In the genomic region with DNA sequence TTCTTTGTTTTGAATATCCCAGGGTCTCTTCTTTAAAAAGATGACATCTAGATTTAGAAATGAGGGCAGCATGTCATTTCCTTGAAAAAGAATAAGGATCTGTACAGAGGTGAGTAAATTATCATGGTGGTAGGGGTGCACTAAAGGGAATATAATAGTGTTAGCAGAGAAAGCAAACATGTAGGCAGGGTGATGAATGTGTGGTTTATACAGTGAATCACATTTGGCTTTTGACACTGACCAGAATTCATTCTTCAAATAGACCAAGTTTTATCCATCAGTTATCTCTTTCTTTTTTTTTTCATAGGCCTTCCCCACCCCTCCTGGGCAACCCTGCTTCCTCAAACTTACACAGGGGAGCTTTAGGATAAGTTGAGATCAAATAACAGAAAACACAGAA, we compare ENCODE assay signal across 20 cellular contexts.
DNase-seq lines count a peak whose midpoint lies in the region; ATAC-seq and TF ChIP-seq lines count a peak whose summit lies in the region.
"Had no signal": no experiment of that assay in that cellular context is flagged by ENCODE, and none has a peak within 500 bp of the region (broad histone marks: within the 10 kb centered on the region; RNA-seq: fewer than 3 reads in every experiment).

No MANE protein-coding gene starts in this region.

- H2AFZ ChIP-seq in neural cell (ENCODE audit: low read depth, low read length): no peak overlapping the region

- TF ChIP-seq EP300 in neural cell (conservative IDR thresholded peaks at IDR 0.05; ENCODE audit: poor library complexity, severe bottlenecking): no peak

- no peak overlapping the region for H3K4me3 Mint-ChIP-seq in activated naive CD4-positive, alpha-beta T cell treated with anti-CD3 and anti-CD28 coated beads, Interleukin-2, amount 10 ng/mL, durations not matched to agents 7 days and 5 days
- H3K4me3 Mint-ChIP-seq in activated CD4-positive, alpha-beta memory T cell treated with anti-CD3 and anti-CD28 coated beads, Interleukin-2, amount 10 ng/mL, durations not matched to agents 7 days and 5 days: no peak overlapping the region
- H3K4me3 Mint-ChIP-seq: CD8-positive, alpha-beta T cell had no signal

- DNase-seq in HT1080 (ENCODE audit: low read depth) (peak; percentile 49), amniotic epithelial cell (ENCODE audit: low read depth) (peak; percentile 83), choroid plexus epithelial cell (ENCODE audit: low read depth) (peak; percentile 66), DMS53 treated with DMSO at 0.1 percent for 48 hours (lab: John Stamatoyannopoulos, UW; ENCODE audit: unreplicated experiment) (no peak)
- no peak for DNase-seq in activated naive CD4-positive, alpha-beta T cell treated with anti-CD3 and anti-CD28 coated beads, Interleukin-2, amount 10 ng/mL, durations not matched to agents 7 days and 5 days
- DNase-seq in activated CD4-positive, alpha-beta memory T cell treated with anti-CD3 and anti-CD28 coated beads, Interleukin-2, amount 10 ng/mL, durations not matched to agents 7 days and 5 days: no peak
- DNase-seq: Caco-2; CD8-positive, alpha-beta T cell; DMS79; KBM-7; MG63; NCI-H1694; NCI-H2227 treated with DMSO at 0.1 percent for 48 hours; NCI-H526 treated with DMSO at 0.1 percent for 48 hours; SHP77 treated with DMSO at 0.1 percent for 48 hours had no signal

- no peaks in the 10 kb centered on the region for H3K36me3 Mint-ChIP-seq in activated naive CD4-positive, alpha-beta T cell treated with anti-CD3 and anti-CD28 coated beads, Interleukin-2, amount 10 ng/mL, durations not matched to agents 7 days and 5 days
- H3K36me3 Mint-ChIP-seq in activated CD4-positive, alpha-beta memory T cell treated with anti-CD3 and anti-CD28 coated beads, Interleukin-2, amount 10 ng/mL, durations not matched to agents 7 days and 5 days (ENCODE audit: low read depth): no peaks in the 10 kb centered on the region
- H3K36me3 Mint-ChIP-seq: CD8-positive, alpha-beta T cell had no signal

- peaks cover under 1% of the 10 kb centered on the region for H3K9me3 ChIP-seq in neural cell (ENCODE audit: low read length)

- H3K9me3 Mint-ChIP-seq in activated naive CD4-positive, alpha-beta T cell treated with anti-CD3 and anti-CD28 coated beads, Interleukin-2, amount 10 ng/mL, durations not matched to agents 7 days and 5 days: peaks cover 10% of the 10 kb centered on the region
- peaks cover 13% of the 10 kb centered on the region for H3K9me3 Mint-ChIP-seq in activated CD4-positive, alpha-beta memory T cell treated with anti-CD3 and anti-CD28 coated beads, Interleukin-2, amount 10 ng/mL, durations not matched to agents 7 days and 5 days

- H3K27me3 Mint-ChIP-seq in activated naive CD4-positive, alpha-beta T cell treated with anti-CD3 and anti-CD28 coated beads, Interleukin-2, amount 10 ng/mL, durations not matched to agents 7 days and 5 days: no peaks in the 10 kb centered on the region
- no peaks in the 10 kb centered on the region for H3K27me3 Mint-ChIP-seq in activated CD4-positive, alpha-beta memory T cell treated with anti-CD3 and anti-CD28 coated beads, Interleukin-2, amount 10 ng/mL, durations not matched to agents 7 days and 5 days

- H3K36me3 ChIP-seq in neural cell (ENCODE audit: insufficient read depth, low read length): no peaks in the 10 kb centered on the region
- H3K36me3 ChIP-seq: MG63 had no signal

- no peak for ATAC-seq in HG03457 (IDR thresholded peaks at IDR 0.05; ENCODE audit: unreplicated experiment)
- ATAC-seq: CD8-positive, alpha-beta T cell; Panc1 had no signal

- H3K9ac ChIP-seq in neural cell (ENCODE audit: low read length): no peak overlapping the region

- H3F3A ChIP-seq in neural cell (ENCODE audit: insufficient read depth, low read length, poor library complexity, severe bottlenecking): no peaks in the 10 kb centered on the region

- TF ChIP-seq RAD21 in neural cell (conservative IDR thresholded peaks at IDR 0.05): no peak

- peak overlapping the region; percentile 62 for H3K27ac ChIP-seq in neural cell (ENCODE audit: low read length)
- H3K27ac ChIP-seq: C4-2B, SK-N-MC had no signal

- no peaks in the 10 kb centered on the region for H3K27me3 ChIP-seq in neural cell (ENCODE audit: insufficient read depth, low read depth, low read length)
- H3K27me3 ChIP-seq: MG63 had no signal

- H4K20me1 ChIP-seq in neural cell (ENCODE audit: insufficient read depth): no peaks in the 10 kb centered on the region

- no peaks in the 10 kb centered on the region for H3K9me2 ChIP-seq in neural cell (ENCODE audit: insufficient read depth, low read length)

- H3K4me1 Mint-ChIP-seq in activated naive CD4-positive, alpha-beta T cell treated with anti-CD3 and anti-CD28 coated beads, Interleukin-2, amount 10 ng/mL, durations not matched to agents 7 days and 5 days: no peaks in the 10 kb centered on the region
- no peaks in the 10 kb centered on the region for H3K4me1 Mint-ChIP-seq in activated CD4-positive, alpha-beta memory T cell treated with anti-CD3 and anti-CD28 coated beads, Interleukin-2, amount 10 ng/mL, durations not matched to agents 7 days and 5 days

- H3K79me2 ChIP-seq in neural cell (replicated peaks; ENCODE audit: insufficient read depth, low read length): no peaks in the 10 kb centered on the region

- POLR2A ChIA-PET in activated CD4-positive, alpha-beta memory T cell treated with anti-CD3 and anti-CD28 coated beads, Interleukin-2, amount 10 ng/mL, durations not matched to agents 7 days and 5 days (lab: Charles Lee): no interaction called here

- H3K27ac Mint-ChIP-seq in activated naive CD4-positive, alpha-beta T cell treated with anti-CD3 and anti-CD28 coated beads, Interleukin-2, amount 10 ng/mL, durations not matched to agents 7 days and 5 days: no peak overlapping the region
- H3K27ac Mint-ChIP-seq in activated CD4-positive, alpha-beta memory T cell treated with anti-CD3 and anti-CD28 coated beads, Interleukin-2, amount 10 ng/mL, durations not matched to agents 7 days and 5 days: no peak overlapping the region
- H3K27ac Mint-ChIP-seq: CD8-positive, alpha-beta T cell had no signal

- no peak overlapping the region for H3K4me3 ChIP-seq in choroid plexus epithelial cell (ENCODE audit: low read depth, low read length)
- H3K4me3 ChIP-seq in neural cell (ENCODE audit: low read length): no peak overlapping the region
- H3K4me3 ChIP-seq: MG63, SK-N-MC had no signal

- no peak overlapping the region for H3K4me2 ChIP-seq in neural cell (ENCODE audit: low read length)

- TF ChIP-seq CTCF in choroid plexus epithelial cell (conservative IDR thresholded peaks at IDR 0.05; ENCODE audit: low read depth, low read length): no peak
- no peak for TF ChIP-seq CTCF in neural cell (IDR thresholded peaks at IDR 0.05; ENCODE audit: poor library complexity, severe bottlenecking)

- CTCF ChIA-PET in activated naive CD4-positive, alpha-beta T cell treated with anti-CD3 and anti-CD28 coated beads, Interleukin-2, amount 10 ng/mL, durations not matched to agents 7 days and 5 days (lab: Charles Lee): no interaction called here
- CTCF ChIA-PET in activated CD4-positive, alpha-beta memory T cell treated with anti-CD3 and anti-CD28 coated beads, Interleukin-2, amount 10 ng/mL, durations not matched to agents 7 days and 5 days (lab: Charles Lee): no interaction called here

TF ChIP-seq in neural cell, 6 proteins besides CTCF, POLR2A, EP300 and RAD21:
- TF ChIP-seq TAF1 (IDR thresholded peaks at IDR 0.05; ENCODE audit: low read depth) (no peak), MXI1 (conservative IDR thresholded peaks at IDR 0.05; ENCODE audit: poor library complexity, severe bottlenecking) (no peak), SMC3 (conservative IDR thresholded peaks at IDR 0.05; ENCODE audit: poor library complexity) (no peak), EZH2 (IDR thresholded peaks at IDR 0.05; ENCODE audit: borderline replicate concordance, insufficient read depth, low read length, poor library complexity, severe bottlenecking) (no peak), POLR2AphosphoS5 (IDR thresholded peaks at IDR 0.05) (no peak)
- TF ChIP-seq, protein P1, sequence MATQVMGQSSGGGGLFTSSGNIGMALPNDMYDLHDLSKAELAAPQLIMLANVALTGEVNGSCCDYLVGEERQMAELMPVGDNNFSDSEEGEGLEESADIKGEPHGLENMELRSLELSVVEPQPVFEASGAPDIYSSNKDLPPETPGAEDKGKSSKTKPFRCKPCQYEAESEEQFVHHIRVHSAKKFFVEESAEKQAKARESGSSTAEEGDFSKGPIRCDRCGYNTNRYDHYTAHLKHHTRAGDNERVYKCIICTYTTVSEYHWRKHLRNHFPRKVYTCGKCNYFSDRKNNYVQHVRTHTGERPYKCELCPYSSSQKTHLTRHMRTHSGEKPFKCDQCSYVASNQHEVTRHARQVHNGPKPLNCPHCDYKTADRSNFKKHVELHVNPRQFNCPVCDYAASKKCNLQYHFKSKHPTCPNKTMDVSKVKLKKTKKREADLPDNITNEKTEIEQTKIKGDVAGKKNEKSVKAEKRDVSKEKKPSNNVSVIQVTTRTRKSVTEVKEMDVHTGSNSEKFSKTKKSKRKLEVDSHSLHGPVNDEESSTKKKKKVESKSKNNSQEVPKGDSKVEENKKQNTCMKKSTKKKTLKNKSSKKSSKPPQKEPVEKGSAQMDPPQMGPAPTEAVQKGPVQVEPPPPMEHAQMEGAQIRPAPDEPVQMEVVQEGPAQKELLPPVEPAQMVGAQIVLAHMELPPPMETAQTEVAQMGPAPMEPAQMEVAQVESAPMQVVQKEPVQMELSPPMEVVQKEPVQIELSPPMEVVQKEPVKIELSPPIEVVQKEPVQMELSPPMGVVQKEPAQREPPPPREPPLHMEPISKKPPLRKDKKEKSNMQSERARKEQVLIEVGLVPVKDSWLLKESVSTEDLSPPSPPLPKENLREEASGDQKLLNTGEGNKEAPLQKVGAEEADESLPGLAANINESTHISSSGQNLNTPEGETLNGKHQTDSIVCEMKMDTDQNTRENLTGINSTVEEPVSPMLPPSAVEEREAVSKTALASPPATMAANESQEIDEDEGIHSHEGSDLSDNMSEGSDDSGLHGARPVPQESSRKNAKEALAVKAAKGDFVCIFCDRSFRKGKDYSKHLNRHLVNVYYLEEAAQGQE (IDR thresholded peaks at IDR 0.05; ENCODE audit: borderline replicate concordance): no peak

Comparison
In these comparisons a context has a peak if more than half of its experiments do, and no peak if none do; other contexts are left out.
1. DNase-seq: peak in HT1080 (single experiment), amniotic epithelial cell (single experiment) and choroid plexus epithelial cell (single experiment); none in DMS53 treated with DMSO at 0.1 percent for 48 hours (single experiment), activated naive CD4-positive, alpha-beta T cell treated with anti-CD3 and anti-CD28 coated beads, Interleukin-2, amount 10 ng/mL, durations not matched to agents 7 days and 5 days (single experiment) and activated CD4-positive, alpha-beta memory T cell treated with anti-CD3 and anti-CD28 coated beads, Interleukin-2, amount 10 ng/mL, durations not matched to agents 7 days and 5 days (single experiment).